In the genomic region with DNA sequence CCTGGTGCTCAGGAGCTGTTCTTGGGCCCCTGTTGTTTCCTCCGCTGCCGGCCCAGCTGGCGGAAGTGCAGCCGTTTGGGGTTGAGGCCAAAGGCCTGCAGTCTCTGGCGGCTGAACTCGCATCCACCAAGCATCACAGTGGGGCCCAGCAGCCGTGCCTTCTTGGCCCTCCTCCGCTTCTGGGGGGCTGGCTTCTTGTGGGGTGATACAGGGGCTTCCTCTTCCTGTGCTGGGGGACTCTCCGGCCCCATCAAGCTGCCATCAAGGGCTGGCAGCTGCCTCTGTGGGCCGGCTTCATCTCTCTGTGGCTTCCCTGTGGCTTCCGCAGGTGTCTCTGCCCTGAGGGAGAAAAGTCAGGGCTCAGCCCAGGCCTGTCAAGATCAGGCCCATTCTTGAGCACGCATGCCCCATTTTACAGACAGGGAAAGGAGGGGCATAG, we compare ENCODE assay signal across 8 cellular contexts. TPM values are rescaled to one million over a fixed set of nuclear protein-coding genes. Genes with fewer than 3 reads are reported as not detected.
DNase-seq lines count a peak whose midpoint lies in the region; ATAC-seq and TF ChIP-seq lines count a peak whose summit lies in the region.

No MANE protein-coding gene starts in this region.

- H3K4me1 ChIP-seq in neutrophil (ENCODE audit: control insufficient read depth in 1 of 2, insufficient read depth in 1 of 2, low read depth in 1 of 2, low read length in 1 of 2) (peaks cover 8 to 12% of the 10 kb centered on the region in 2 experiments), esophagus muscularis mucosa (peaks cover 0 to 4% (median 0%) of the 10 kb centered on the region in 4 donors)

- H3K9me3 ChIP-seq in neutrophil (no peaks in the 10 kb centered on the region), esophagus muscularis mucosa (no peaks in the 10 kb centered on the region)

- peaks cover 41% of the 10 kb centered on the region for H3K4me1 Mint-ChIP-seq in activated T-cell treated with anti-CD3 and anti-CD28 coated beads, Interleukin-2, amount 50 U/mL, for 4 hours (ENCODE audit: low read depth)

- ATAC-seq in GM18505 (IDR thresholded peaks at IDR 0.05; ENCODE audit: unreplicated experiment): peak; percentile 42
- peak; percentile 47 for ATAC-seq in HG03196 (IDR thresholded peaks at IDR 0.05; ENCODE audit: unreplicated experiment)
- peak; percentile 43 to 61 for ATAC-seq in activated T-cell treated with anti-CD3 and anti-CD28 coated beads, Interleukin-2, amount 50 U/mL, for 4 hours
- ATAC-seq in GM21526 (IDR thresholded peaks at IDR 0.05; ENCODE audit: low FRiP score, unreplicated experiment): no peak

- H3K27ac ChIP-seq in neutrophil (peak overlapping the region; percentile 48), esophagus muscularis mucosa (replicated peaks in 1 of 4) (no peak overlapping the region)

- TF ChIP-seq CTCF in neutrophil (IDR thresholded peaks at IDR 0.05) (no peak), esophagus muscularis mucosa (IDR thresholded peaks at IDR 0.05) (no peak)

- TF ChIP-seq POLR2A in GM18505 (IDR thresholded peaks at IDR 0.05; ENCODE audit: borderline replicate concordance, extremely low read depth, insufficient read depth, insufficient read length): no peak
- no peak for TF ChIP-seq POLR2A in esophagus muscularis mucosa (IDR thresholded peaks at IDR 0.05; ENCODE audit: low read depth)

- H3K4me3 ChIP-seq in neutrophil (ENCODE audit: low read depth in 1 of 2, low read length in 1 of 2) (no peak overlapping the region), esophagus muscularis mucosa (no peak overlapping the region)

- H3K27me3 ChIP-seq in neutrophil: no peaks in the 10 kb centered on the region
- no peaks in the 10 kb centered on the region for H3K27me3 ChIP-seq in esophagus muscularis mucosa

- DNase-seq in activated T-cell treated with anti-CD3 and anti-CD28 coated beads, Interleukin-2, amount 50 U/mL, for 4 hours: peak; percentile 30
- DNase-seq in SHP77 treated with DMSO at 0.1 percent for 48 hours (lab: John Stamatoyannopoulos, UW) (no peak), NOMO-1 treated with DMSO at 0.1 percent for 48 hours (lab: John Stamatoyannopoulos, UW; ENCODE audit: unreplicated experiment) (no peak), esophagus muscularis mucosa (ENCODE audit: extremely low spot score) (no peak)

- 52% methylated on average over 6 of the region's 12 CpGs for WGBS in esophagus muscularis mucosa

- no peaks in the 10 kb centered on the region for H3K9me3 Mint-ChIP-seq in activated T-cell treated with anti-CD3 and anti-CD28 coated beads, Interleukin-2, amount 50 U/mL, for 4 hours

- peaks cover 13% of the 10 kb centered on the region for H3K36me3 Mint-ChIP-seq in activated T-cell treated with anti-CD3 and anti-CD28 coated beads, Interleukin-2, amount 50 U/mL, for 4 hours (ENCODE audit: insufficient read depth)

- H3K36me3 ChIP-seq in neutrophil: peaks cover 76% of the 10 kb centered on the region
- H3K36me3 ChIP-seq in esophagus muscularis mucosa: peaks cover 68 to 100% (median 99%) of the 10 kb centered on the region in 4 donors

- no peak for TF ChIP-seq EP300 in esophagus muscularis mucosa (IDR thresholded peaks at IDR 0.05)

- intact Hi-C loops in esophagus muscularis mucosa (cut with DNase I): loop anchor here (5.0 kb wide), 1 partner anchor 52 kb away; a partner anchor contains a TSS

- H3K27me3 Mint-ChIP-seq in activated T-cell treated with anti-CD3 and anti-CD28 coated beads, Interleukin-2, amount 50 U/mL, for 4 hours (ENCODE audit: low read depth): no peaks in the 10 kb centered on the region

- peak overlapping the region; percentile 26 for H3K4me3 Mint-ChIP-seq in activated T-cell treated with anti-CD3 and anti-CD28 coated beads, Interleukin-2, amount 50 U/mL, for 4 hours

RNA-seq across cellular contexts. Expression of a gene that starts 10.3 kb away (rescaled TPM):
- 10 to 100 TPM; 36.3 to 47.1 (median 39.9) TPM for total RNA-seq in activated T-cell treated with anti-CD3 and anti-CD28 coated beads, Interleukin-2, amount 50 U/mL, for 4 hours
- total RNA-seq in esophagus muscularis mucosa: 10 to 100 TPM; 18.2 to 44.1 (median 29.7) TPM

RNA-seq across cellular contexts. Expression of a gene that starts 11.8 kb away (rescaled TPM):
- total RNA-seq in activated T-cell treated with anti-CD3 and anti-CD28 coated beads, Interleukin-2, amount 50 U/mL, for 4 hours: 10 to 100 TPM; 74.2 to 95.4 (median 87.4) TPM
- total RNA-seq in esophagus muscularis mucosa: 10 to 100 TPM; 13.7 to 23.9 (median 16.0) TPM

RNA-seq across cellular contexts. Expression of a gene that starts 14.8 kb away (rescaled TPM):
- 10 to 100 TPM; 15.3 to 19.8 (median 19.7) TPM for total RNA-seq in activated T-cell treated with anti-CD3 and anti-CD28 coated beads, Interleukin-2, amount 50 U/mL, for 4 hours
- 10 to 100 TPM; 11.2 to 30.0 (median 18.3) TPM for total RNA-seq in esophagus muscularis mucosa

RNA-seq across cellular contexts. Expression of a gene that starts 33.1 kb away (rescaled TPM):
- total RNA-seq in activated T-cell treated with anti-CD3 and anti-CD28 coated beads, Interleukin-2, amount 50 U/mL, for 4 hours: under 1 TPM in 2 of 3 donors, not detected in 1; 0.43 to 0.95 TPM
- total RNA-seq in esophagus muscularis mucosa: not detected

RNA-seq across cellular contexts. Expression of a gene that starts 36.7 kb away (rescaled TPM):
- under 1 TPM; 0.15 to 0.27 (median 0.24) TPM for total RNA-seq in activated T-cell treated with anti-CD3 and anti-CD28 coated beads, Interleukin-2, amount 50 U/mL, for 4 hours
- not detected for total RNA-seq in esophagus muscularis mucosa
